ENCODE assay signal across 8 cellular contexts in genomic region chr14:65101631-65102440, GRCh38. TPM values are rescaled to one million over a fixed set of nuclear protein-coding genes. Genes with fewer than 3 reads are reported as not detected.
DNase-seq lines count a peak whose midpoint lies in the region; ATAC-seq, FAIRE-seq and TF ChIP-seq lines count a peak whose summit lies in the region.

No MANE protein-coding gene starts in this region.

- FAIRE-seq in urothelium cell line (lab: Jason Lieb, UNC): no peak

- H3K36me3 Mint-ChIP-seq in T-helper 17 cell (ENCODE audit: low read depth): peaks cover 9% of the 10 kb centered on the region
- H3K36me3 Mint-ChIP-seq in MCF 10A (ENCODE audit: insufficient read depth, unreplicated experiment): peaks cover 27% of the 10 kb centered on the region

- intact Hi-C loops in MCF 10A (cut with micrococcal nuclease): loop anchor here (1.0 to 5.0 kb wide), 3 partner anchors 60 to 310 kb away; partner anchors contain the start of gene FUT8

- peak overlapping the region; percentile 88 for H3K4me3 Mint-ChIP-seq in T-helper 17 cell
- peak overlapping the region; percentile 74 for H3K4me3 Mint-ChIP-seq in MCF 10A (ENCODE audit: unreplicated experiment)

- H3K27me3 Mint-ChIP-seq in T-helper 17 cell (peaks cover 6% of the 10 kb centered on the region), MCF 10A (ENCODE audit: insufficient read depth, unreplicated experiment) (no peaks in the 10 kb centered on the region)

- TSS peak; percentile 23 for BruUV-seq in MCF 10A (replicated peaks; lab: Mats Ljungman, UMichigan)

- peaks cover 47 to 81% (median 63%) of the 10 kb centered on the region in 10 experiments for H3K4me1 ChIP-seq in BLaER1 treated with 17β-estradiol and CSF1 and Interleukin-3, amounts not matched to agents 10 nM and 100 nM

- peaks cover 19 to 33% (median 24%) of the 10 kb centered on the region in 11 experiments; a peak in 21 of 22 replicates for H3K36me3 ChIP-seq in BLaER1 treated with 17β-estradiol and CSF1 and Interleukin-3, amounts not matched to agents 10 nM and 100 nM

- H3K27ac Mint-ChIP-seq in T-helper 17 cell (peak overlapping the region; percentile 74), MCF 10A (ENCODE audit: low read depth, unreplicated experiment) (peak overlapping the region; percentile 94)

- no peak for TF ChIP-seq CTCF in MCF 10A (IDR thresholded peaks at IDR 0.05; ENCODE audit: unreplicated experiment)

- no peaks in the 10 kb centered on the region for H3K9me3 ChIP-seq in BLaER1 treated with 17β-estradiol and CSF1 and Interleukin-3, amounts not matched to agents 10 nM and 100 nM (replicated peaks in 1 of 11)
- no peaks in the 10 kb centered on the region for H3K9me3 ChIP-seq in T-helper 17 cell (ENCODE audit: control insufficient read depth, low read length, poor library complexity, severe bottlenecking)

- H3K4me3 ChIP-seq in BLaER1 treated with 17β-estradiol and CSF1 and Interleukin-3, amounts not matched to agents 10 nM and 100 nM: peak overlapping the region; percentile 93 to 100 (median 99)

- peaks cover 7 to 45% (median 22%) of the 10 kb centered on the region in 11 experiments; a peak in 16 of 22 replicates for H4K20me1 ChIP-seq in BLaER1 treated with 17β-estradiol and CSF1 and Interleukin-3, amounts not matched to agents 10 nM and 100 nM

- H3K27me3 ChIP-seq in BLaER1 treated with 17β-estradiol and CSF1 and Interleukin-3, amounts not matched to agents 10 nM and 100 nM: no peaks in the 10 kb centered on the region

- CTCF ChIA-PET in MCF 10A (lab: Yijun Ruan, JAX): no interaction called here

- POLR2A ChIA-PET in MCF 10A (lab: Yijun Ruan, JAX): interaction anchor here (0.6 to 2.1 kb wide), 18 partner anchors 10 to 1409 kb away, joined by 3 to 15 read pairs (median 4); partner anchors contain the start of genes CHURC1, FNTB and GPHN

- H3K9ac ChIP-seq in BLaER1 treated with 17β-estradiol and CSF1 and Interleukin-3, amounts not matched to agents 10 nM and 100 nM: peak overlapping the region; percentile 93 to 98 (median 96)

- peak overlapping the region; percentile 88 to 97 (median 92) for H3K27ac ChIP-seq in BLaER1 treated with 17β-estradiol and CSF1 and Interleukin-3, amounts not matched to agents 10 nM and 100 nM

- H3K9me3 Mint-ChIP-seq in MCF 10A (ENCODE audit: unreplicated experiment): no peaks in the 10 kb centered on the region

- H3K4me2 ChIP-seq in BLaER1 treated with 17β-estradiol and CSF1 and Interleukin-3, amounts not matched to agents 10 nM and 100 nM: peak overlapping the region; percentile 78 to 93 (median 86)

- ATAC-seq in HG02678 (IDR thresholded peaks at IDR 0.05; ENCODE audit: unreplicated experiment): peak; percentile 23
- ATAC-seq in T-helper 17 cell: no peak
- ATAC-seq in left lobe of liver: peak; percentile 2
- no peak for ATAC-seq in GM19397 (IDR thresholded peaks at IDR 0.05; ENCODE audit: unreplicated experiment)

- H3K4me1 Mint-ChIP-seq in T-helper 17 cell (peaks cover 33% of the 10 kb centered on the region), MCF 10A (ENCODE audit: insufficient read depth, unreplicated experiment) (peaks cover 17% of the 10 kb centered on the region)

- DNase-seq in T-helper 17 cell: peak; percentile 20 to 52 (median 48)
- peak; percentile 8 for DNase-seq in MCF 10A (ENCODE audit: unreplicated experiment)
- DNase-seq in left lobe of liver (ENCODE audit: low spot score): peak; percentile 56
- DNase-seq in stimulated activated CD4-positive, alpha-beta T cell treated with anti-CD3 and anti-CD28 coated beads, TNF-alpha, amount 100 ng/mL, for 1 hour (ENCODE audit: low read depth in 3 of 3, low spot score in 1 of 3): peak; percentile 6 to 20 (median 9)
- no peak for DNase-seq in urothelium cell line (ENCODE audit: low spot score)

RNA-seq across cellular contexts. Expression of gene MAX, which starts 0.5 kb away (rescaled TPM):
- total RNA-seq in T-helper 17 cell (100 to 1,000 TPM; 167 to 312 TPM), MCF 10A (2022) (116 and 125 TPM in 2 replicates), left lobe of liver (32.3 TPM)

Comparison
In these comparisons a context has a peak if more than half of its experiments do, and no peak if none do; other contexts are left out.
1. ATAC-seq: peak in HG02678 (single experiment) and left lobe of liver (single experiment); none in T-helper 17 cell (single experiment) and GM19397 (single experiment).